ENCODE assay signal across 14 cellular contexts in genomic region chr9:112884086-112884485, GRCh38. TPM values are rescaled to one million over a fixed set of nuclear protein-coding genes. Genes with fewer than 3 reads are reported as not detected.
DNase-seq lines count a peak whose midpoint lies in the region; ATAC-seq and TF ChIP-seq lines count a peak whose summit lies in the region.
"Had no signal": no experiment of that assay in that cellular context is flagged by ENCODE, and none has a peak within 500 bp of the region (broad histone marks: within the 10 kb centered on the region; RNA-seq: fewer than 3 reads in every experiment).

No MANE protein-coding gene starts in this region.

- intact Hi-C loops in PC-3 (cut with micrococcal nuclease), result no loop called here

- H3K36me3 ChIP-seq in PC-3 (ENCODE audit: low read depth, low read length), result no peaks in the 10 kb centered on the region
- no peaks in the 10 kb centered on the region for H3K36me3 ChIP-seq in esophagus (ENCODE audit: control insufficient read depth in 2 of 2, insufficient read depth in 2 of 2, low read length in 1 of 2)
- no peaks in the 10 kb centered on the region for H3K36me3 ChIP-seq in mesodermal cell (ENCODE audit: control insufficient read depth, insufficient read depth, low read length)

- peaks cover 43% of the 10 kb centered on the region for H3K4me1 ChIP-seq in PC-3 (ENCODE audit: insufficient read depth, low read length)
- peaks cover 0 to 2% of the 10 kb centered on the region in 2 donors for H3K4me1 ChIP-seq in esophagus (ENCODE audit: control insufficient read depth in 2 of 2, insufficient read depth in 2 of 2, low read length in 1 of 2)
- peaks cover 12% of the 10 kb centered on the region for H3K4me1 ChIP-seq in mesodermal cell (ENCODE audit: control insufficient read depth, insufficient read depth, low read length, poor library complexity, severe bottlenecking)
- H3K4me1 ChIP-seq: body of pancreas had no signal

- H3K79me2 ChIP-seq in PC-3 (ENCODE audit: low read length), result no peaks in the 10 kb centered on the region

- WGBS in esophagus, 2 donors, result 32% methylated on average over 6 of the region's 6 CpGs
- 82 to 87% methylated on average over 4 to 5 of the region's 6 CpGs for WGBS in mesodermal cell (ENCODE audit: insufficient coverage in 2 of 2), 2 experiments

- H3K4me3 ChIP-seq in PC-3 (ENCODE audit: low read length) (peak overlapping the region; percentile 61), esophagus (ENCODE audit: low read depth in 1 of 2, low read length in 2 of 2) (no peak overlapping the region), mesodermal cell (ENCODE audit: extremely low read depth, insufficient read depth, low read length, poor library complexity, severe bottlenecking) (no peak overlapping the region)
- H3K4me3 ChIP-seq: body of pancreas, GM12878 had no signal

- BruUV-seq in PC-3 (replicated peaks; lab: Mats Ljungman, UMichigan), result no TSS peak

- POLR2A ChIA-PET in PC-3 (lab: Charles Lee; ENCODE audit: unreplicated experiment), result no interaction called here

- no peaks in the 10 kb centered on the region for H3K27me3 ChIP-seq in PC-3 (ENCODE audit: low read length)
- H3K27me3 ChIP-seq in esophagus (ENCODE audit: control insufficient read depth in 1 of 2, insufficient read depth in 2 of 2, low read length in 2 of 2), result no peaks in the 10 kb centered on the region
- H3K27me3 ChIP-seq: body of pancreas had no signal

- peak overlapping the region; percentile 63 for H3K9ac ChIP-seq in PC-3 (ENCODE audit: low read length)

- no peak for TF ChIP-seq CTCF in PC-3 (conservative IDR thresholded peaks at IDR 0.05; ENCODE audit: low read depth, low read length)

- no peaks in the 10 kb centered on the region for H3K9me2 ChIP-seq in PC-3 (replicated peaks; ENCODE audit: low read length)

- peak overlapping the region; percentile 79 for H3K4me2 ChIP-seq in PC-3 (ENCODE audit: low read length)

- H4K20me1 ChIP-seq in PC-3 (ENCODE audit: low read length), result no peaks in the 10 kb centered on the region

- H3F3A ChIP-seq in PC-3 (ENCODE audit: low read length, unreplicated experiment), result no peaks in the 10 kb centered on the region

- CTCF ChIA-PET in PC-3 (lab: Charles Lee), result interaction anchor here (1.6 kb wide), 1 partner anchor 19 kb away, joined by 5 read pairs; no protein-coding TSS in a partner anchor

- H3K27ac ChIP-seq in PC-3 (ENCODE audit: low read length) (peak overlapping the region; percentile 93), esophagus (ENCODE audit: low read depth in 2 of 2, low read length in 1 of 2) (peak overlapping the region; percentile 56 to 73), mesodermal cell (ENCODE audit: low read depth, low read length, severe bottlenecking) (peak overlapping the region; percentile 36)
- H3K27ac ChIP-seq: body of pancreas had no signal

- DNase-seq in Daoy (ENCODE audit: low read depth), result peak; percentile 54
- DNase-seq in PC-3, result peak; percentile 85
- DNase-seq in NCI-H748 treated with DMSO at 0.1 percent for 48 hours (lab: John Stamatoyannopoulos, UW), result no peak
- DNase-seq in MV-4-11 (lab: John Stamatoyannopoulos, UW), result no peak
- DNase-seq: activated CD4-positive, alpha-beta memory T cell treated with anti-CD3 and anti-CD28 coated beads, Interleukin-2, amount 10 ng/mL, durations not matched to agents 7 days and 5 days; body of pancreas; hypothalamus; NCI-H1694 treated with DMSO at 0.1 percent for 48 hours; NCI-H526 had no signal

- no peaks in the 10 kb centered on the region for H3K9me3 ChIP-seq in PC-3 (ENCODE audit: low read length)
- H3K9me3 ChIP-seq in esophagus (ENCODE audit: control insufficient read depth in 2 of 2, insufficient read depth in 1 of 2, low read depth in 1 of 2, low read length in 1 of 2), result no peaks in the 10 kb centered on the region
- H3K9me3 ChIP-seq in mesodermal cell (ENCODE audit: control insufficient read depth, low read length), result no peaks in the 10 kb centered on the region
- H3K9me3 ChIP-seq: body of pancreas had no signal

- 0 out of 2 replicates have a peak overlapping the region, but pooled peaks have one; percentile 5 for H2AFZ ChIP-seq in PC-3 (ENCODE audit: low read length)

- ATAC-seq in PC-3 (peak; percentile 60), GM19324 (IDR thresholded peaks at IDR 0.05; ENCODE audit: low FRiP score, unreplicated experiment) (no peak), GM18519 (IDR thresholded peaks at IDR 0.05; ENCODE audit: low FRiP score, unreplicated experiment) (no peak)
- ATAC-seq: body of pancreas, GM12878 had no signal

RNA-seq across cellular contexts. Expression of gene SLC46A2, which starts 6.6 kb away (rescaled TPM):
- total RNA-seq in Daoy (2014; rRNA removed; shearing (Covaris generic)), result not detected in 2 replicates
- total RNA-seq in PC-3 (2014; rRNA removed), result not detected in 2 replicates
- polyA plus RNA-seq in esophagus, result 1 to 10 TPM; 1.0 to 1.6 TPM
- not detected for polyA plus RNA-seq in mesodermal cell (2013, experiment 1 of 2)
- not detected for polyA plus RNA-seq in mesodermal cell (2013, experiment 2 of 2)
- total RNA-seq: activated CD4-positive, alpha-beta memory T cell treated with anti-CD3 and anti-CD28 coated beads, Interleukin-2, amount 10 ng/mL, durations not matched to agents 7 days and 5 days; GM12878 had no signal
- polyA plus RNA-seq: GM12878 had no signal

Comparison
In these comparisons a context has a peak if more than half of its experiments do, and no peak if none do; other contexts are left out.
1. DNase-seq: peak in Daoy (single experiment) and PC-3 (single experiment); none in NCI-H748 treated with DMSO at 0.1 percent for 48 hours (single experiment) and MV-4-11 (single experiment).
2. H3K27ac ChIP-seq: peak in every context shown above with its lines; median percentile 93 in PC-3; 64 in esophagus; 36 in mesodermal cell.